26 cellular contexts compared by ENCODE assay signal in the genomic region with DNA sequence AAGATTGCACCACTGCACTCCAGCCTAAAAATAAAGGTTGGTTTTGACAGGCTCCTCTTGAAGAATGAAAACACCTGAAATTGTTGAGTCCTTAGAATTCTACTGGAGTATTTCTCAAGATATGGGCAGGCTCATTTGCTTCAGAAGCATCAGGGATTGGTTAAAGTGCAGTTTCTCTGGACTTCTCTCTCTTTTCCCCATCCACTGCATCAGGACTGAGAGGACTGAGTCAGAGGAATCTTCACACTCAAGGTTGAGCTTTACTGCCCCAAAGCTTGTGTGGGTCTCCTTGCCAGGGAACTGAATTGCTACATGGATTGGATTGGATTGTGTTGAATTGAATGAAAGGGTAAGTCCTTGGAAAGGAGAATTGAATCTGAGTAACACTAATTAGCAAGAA.
"Had no signal": no experiment of that assay in that cellular context is flagged by ENCODE, and none has a peak within 500 bp of the region (broad histone marks: within the 10 kb centered on the region; RNA-seq: fewer than 3 reads in every experiment).

No MANE protein-coding gene starts in this region.

- H3K36me3 Mint-ChIP-seq: brain had no signal

- ATAC-seq: activated CD8-positive, alpha-beta T cell treated with anti-CD3 and anti-CD28 coated beads, Interleukin-2, amount 10 ng/mL, durations not matched to agents 7 days and 5 days; activated naive CD4-positive, alpha-beta T cell treated with anti-CD3 and anti-CD28 coated beads, Interleukin-2, amount 50 U/mL, for 72 hours had no signal

- H3K27me3 Mint-ChIP-seq: activated CD4-positive, alpha-beta T cell treated with anti-CD3 and anti-CD28 coated beads, Interleukin-2, amount 10 ng/mL, durations not matched to agents 24 days and 14 days; activated T-cell treated with anti-CD3 and anti-CD28 coated beads, Interleukin-2, amount 50 U/mL, for 24 hours had no signal

- H3K27ac Mint-ChIP-seq: activated CD4-positive, alpha-beta T cell treated with anti-CD3 and anti-CD28 coated beads, Interleukin-2, amount 10 ng/mL, durations not matched to agents 24 days and 14 days; activated CD8-positive, alpha-beta T cell treated with anti-CD3 and anti-CD28 coated beads, Interleukin-2, amount 10 ng/mL, durations not matched to agents 7 days and 5 days; activated naive CD4-positive, alpha-beta T cell treated with anti-CD3 and anti-CD28 coated beads, Interleukin-2, amount 50 U/mL, for 72 hours; activated T-cell treated with anti-CD3 and anti-CD28 coated beads, Interleukin-2, amount 50 U/mL, for 24 hours; activated T-helper 2 cell treated with anti-CD3 and anti-CD28 coated beads, Interferon-gamma antibody, Interleukin-2, Interleukin-4, amounts not matched to agents 10 μg/mL and 5 μg/mL and 100 μg/mL, durations not matched to agents 14 hours and 24 hours and 36 hours; brain had no signal

- H3K9me3 ChIP-seq: adrenal gland, MG63 had no signal

- H3K9me3 Mint-ChIP-seq: activated CD4-positive, alpha-beta T cell treated with anti-CD3 and anti-CD28 coated beads, Interleukin-2, amount 10 ng/mL, durations not matched to agents 24 days and 14 days; activated naive CD4-positive, alpha-beta T cell treated with anti-CD3 and anti-CD28 coated beads, Interleukin-2, amount 50 U/mL, for 72 hours; activated T-cell treated with anti-CD3 and anti-CD28 coated beads, Interleukin-2, amount 50 U/mL, for 24 hours; activated T-helper 2 cell treated with anti-CD3 and anti-CD28 coated beads, Interferon-gamma antibody, Interleukin-2, Interleukin-4, amounts not matched to agents 10 μg/mL and 5 μg/mL and 100 μg/mL, durations not matched to agents 14 hours and 24 hours and 36 hours; brain had no signal

- H3K27me3 ChIP-seq: adrenal gland had no signal

- H2AFZ ChIP-seq: PC-9 had no signal

- H3K27ac ChIP-seq: PC-9, WERI-Rb-1 had no signal

- DNase-seq: activated CD4-positive, alpha-beta T cell treated with anti-CD3 and anti-CD28 coated beads, Interleukin-2, amount 10 ng/mL, durations not matched to agents 24 days and 14 days; activated CD4-positive, alpha-beta T cell treated with anti-CD3 and anti-CD28 coated beads, Interleukin-2, amount 50 U/mL, for 4 hours; activated CD8-positive, alpha-beta T cell treated with anti-CD3 and anti-CD28 coated beads, Interleukin-2, amount 10 ng/mL, durations not matched to agents 7 days and 5 days; activated gamma-delta T cell; activated naive CD4-positive, alpha-beta T cell treated with Interleukin-2 at 50 U/mL for 16 hours; activated T-cell treated with anti-CD3 and anti-CD28 coated beads, Interleukin-2, amount 50 U/mL, for 24 hours; anterior cingulate cortex; caudate nucleus; cerebellar nuclear complex; Kasumi-1; MG63; NCI-H1048; NCI-H1105 treated with DMSO at 0.1 percent for 48 hours; NCI-H1436; NCI-H1694; NCI-H2029; NCI-H345; NCI-H524 treated with DMSO at 0.1 percent for 48 hours; PC-9; Right ventricle myocardium superior; T1000; WERI-Rb-1 had no signal

- H3K4me3 Mint-ChIP-seq: activated CD4-positive, alpha-beta T cell treated with anti-CD3 and anti-CD28 coated beads, Interleukin-2, amount 10 ng/mL, durations not matched to agents 24 days and 14 days; activated CD8-positive, alpha-beta T cell treated with anti-CD3 and anti-CD28 coated beads, Interleukin-2, amount 10 ng/mL, durations not matched to agents 7 days and 5 days; activated T-cell treated with anti-CD3 and anti-CD28 coated beads, Interleukin-2, amount 50 U/mL, for 24 hours; brain had no signal

- H3K4me3 ChIP-seq: adrenal gland, MG63, PC-9 had no signal

- H3K4me2 ChIP-seq: PC-9 had no signal

- H3K36me3 ChIP-seq: adrenal gland, MG63, WERI-Rb-1 had no signal
